ENCODE assay signal across 23 cellular contexts in the genomic region with DNA sequence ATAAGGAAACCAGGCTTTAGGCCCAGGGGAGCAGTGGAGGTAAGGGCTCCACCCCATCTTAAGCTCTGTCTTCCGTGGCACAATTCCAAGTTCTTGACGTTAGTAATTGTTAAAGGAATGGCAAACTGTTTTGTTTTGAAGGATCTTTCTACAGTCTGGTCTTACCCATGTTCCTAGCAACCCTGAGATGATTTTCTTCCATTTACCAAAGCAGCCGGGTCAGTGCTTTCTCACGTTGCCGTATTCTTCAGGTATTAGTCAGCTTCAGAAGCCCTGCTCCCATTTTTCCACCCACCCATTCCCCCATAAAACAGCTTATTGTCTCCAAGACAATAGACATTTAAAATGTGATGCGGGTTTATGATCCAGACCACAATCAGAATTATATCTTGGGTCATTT. TPM values are rescaled to one million over a fixed set of nuclear protein-coding genes. Genes with fewer than 3 reads are reported as not detected.
A peak's percentile ranks its signal among the peaks of the same experiment; 100 is the strongest.
DNase-seq lines count a peak whose midpoint lies in the region; ATAC-seq and TF ChIP-seq lines count a peak whose summit lies in the region.
"Had no signal": no experiment of that assay in that cellular context is flagged by ENCODE, and none has a peak within 500 bp of the region (broad histone marks: within the 10 kb centered on the region; RNA-seq: fewer than 3 reads in every experiment).

No MANE protein-coding gene starts in this region.

- peak overlapping the region; percentile 42; the same call in 1 of the 2 replicates for H3K27ac ChIP-seq in HUES64 (ENCODE audit: low read depth, low read length)
- H3K27ac ChIP-seq in temporal lobe (ENCODE audit: low read depth, low read length): peak overlapping the region; percentile 83
- H3K27ac ChIP-seq: BLaER1 had no signal

- peak; percentile 23 for DNase-seq in astrocyte of the hippocampus (ENCODE audit: low read depth, low spot score)
- peak; percentile 27 for DNase-seq in fibroblast of mammary gland (ENCODE audit: low read depth)
- DNase-seq in NCI-H526 treated with DMSO at 0.1 percent for 48 hours (lab: John Stamatoyannopoulos, UW): no peak
- DNase-seq in NCI-H226: no peak
- DNase-seq: CD4-positive, alpha-beta T cell; COR-L47; DMS79; HFFc6; KBM-7; NCI-H1092; NCI-H1436; NCI-H187 treated with DMSO at 0.1 percent for 48 hours; NCI-H2107; NCI-H748 treated with DMSO at 0.1 percent for 48 hours; NK-92 treated with Interleukin-12 subunit alpha and Interleukin-12 subunit beta, amount 100 ng/mL, for 24 hours; SIG-M5 had no signal

- H3K4me1 ChIP-seq in HUES64 (ENCODE audit: insufficient read depth, low read length): peaks cover 18% of the 10 kb centered on the region; the same call in 1 of the 2 replicates
- H3K4me1 ChIP-seq: BLaER1 had no signal

- H3K27me3 ChIP-seq in HUES64 (ENCODE audit: insufficient read depth, low read length): no peaks in the 10 kb centered on the region
- H3K27me3 ChIP-seq: BLaER1 had no signal

- ATAC-seq in HG03469 (IDR thresholded peaks at IDR 0.05; ENCODE audit: unreplicated experiment): no peak
- ATAC-seq: Panc1 had no signal

- no peaks in the 10 kb centered on the region for H3K9me3 ChIP-seq in HUES64 (ENCODE audit: insufficient read depth, low read depth, low read length)
- H3K9me3 ChIP-seq: BLaER1 had no signal

- peaks cover 84% of the 10 kb centered on the region for H3K36me3 ChIP-seq in HUES64 (ENCODE audit: insufficient read depth, low read length)

- TF ChIP-seq CTCF in fibroblast of mammary gland (conservative IDR thresholded peaks at IDR 0.05; ENCODE audit: control insufficient read depth, insufficient read depth, low read depth, low read length): no peak

- WGBS in HUES64: 79% methylated on average over 6 of the region's 6 CpGs

- H3K4me3 ChIP-seq in HUES64 (ENCODE audit: low read length): no peak overlapping the region
- no peak overlapping the region for H3K4me3 ChIP-seq in fibroblast of mammary gland (ENCODE audit: control insufficient read depth, low read depth, low read length)
- H3K4me3 ChIP-seq: BLaER1 had no signal

- H3K9ac ChIP-seq in HUES64 (ENCODE audit: low read depth, low read length): no peak overlapping the region
- H3K9ac ChIP-seq: BLaER1 had no signal

RNA-seq across cellular contexts. Expression of a gene that starts 10.3 kb away (rescaled TPM):
- 0.15 TPM for polyA plus RNA-seq in HUES64 (2013, experiment 1 of 2)
- polyA plus RNA-seq in HUES64 (2013, experiment 2 of 2): 0.19 TPM
- total RNA-seq in temporal lobe: 0.25 TPM
- total RNA-seq: CD4-positive, alpha-beta T cell; H7; HFFc6; NCI-H460 had no signal

RNA-seq across cellular contexts. Expression of a gene that starts 12.1 kb away (rescaled TPM):
- 18.5 TPM for polyA plus RNA-seq in HUES64 (2013, experiment 1 of 2)
- 12.8 TPM for polyA plus RNA-seq in HUES64 (2013, experiment 2 of 2)
- total RNA-seq in temporal lobe: 11.3 TPM

RNA-seq across cellular contexts. Expression of a gene that starts 29.8 kb away (rescaled TPM):
- polyA plus RNA-seq in HUES64 (2013, experiment 1 of 2): 88.0 TPM
- 86.2 TPM for polyA plus RNA-seq in HUES64 (2013, experiment 2 of 2)
- total RNA-seq in temporal lobe: 35.7 TPM

RNA-seq across cellular contexts. Expression of a gene that starts 32.3 kb away (rescaled TPM):
- polyA plus RNA-seq in HUES64 (2013, experiment 1 of 2): not detected
- not detected for polyA plus RNA-seq in HUES64 (2013, experiment 2 of 2)
- total RNA-seq in temporal lobe: not detected
- total RNA-seq: CD4-positive, alpha-beta T cell; H7; HFFc6; NCI-H460 had no signal

RNA-seq across cellular contexts. Expression of a gene that starts 52.4 kb away (rescaled TPM):
- 84.1 TPM for polyA plus RNA-seq in HUES64 (2013, experiment 1 of 2)
- 85.7 TPM for polyA plus RNA-seq in HUES64 (2013, experiment 2 of 2)
- total RNA-seq in temporal lobe: 2.5 TPM

Comparison
In these comparisons a context has a peak if more than half of its experiments do, and no peak if none do; other contexts are left out.
1. DNase-seq: peak in astrocyte of the hippocampus (single experiment) and fibroblast of mammary gland (single experiment); none in NCI-H526 treated with DMSO at 0.1 percent for 48 hours (single experiment) and NCI-H226 (single experiment).